ENCODE assay signal across 16 cellular contexts in genomic region chrX:123310112-123310511, GRCh38.
DNase-seq lines count a peak whose midpoint lies in the region; ATAC-seq and TF ChIP-seq lines count a peak whose summit lies in the region.
"Had no signal": no experiment of that assay in that cellular context is flagged by ENCODE, and none has a peak within 500 bp of the region (broad histone marks: within the 10 kb centered on the region; RNA-seq: fewer than 3 reads in every experiment).

No MANE protein-coding gene starts in this region.

- H3K79me2 ChIP-seq in PC-3 (ENCODE audit: low read length) = no peaks in the 10 kb centered on the region

- H3K9me2 ChIP-seq in PC-3 (replicated peaks; ENCODE audit: low read length) = no peaks in the 10 kb centered on the region

- H4K20me1 ChIP-seq in PC-3 (ENCODE audit: low read length) = no peaks in the 10 kb centered on the region
- H4K20me1 ChIP-seq: BLaER1 had no signal

- no peaks in the 10 kb centered on the region for H3K27me3 ChIP-seq in PC-3 (ENCODE audit: low read length)
- H3K27me3 ChIP-seq in left lung = no peaks in the 10 kb centered on the region
- H3K27me3 ChIP-seq in upper lobe of right lung = no peaks in the 10 kb centered on the region

- H3K9me3 ChIP-seq in PC-3 (ENCODE audit: low read length) (no peaks in the 10 kb centered on the region), left lung (no peaks in the 10 kb centered on the region), upper lobe of right lung (no peaks in the 10 kb centered on the region)
- H3K9me3 ChIP-seq: BLaER1 had no signal

- CTCF ChIA-PET in PC-3 (lab: Charles Lee) (no interaction called here), GM10248 (lab: Yijun Ruan, JAX) (interaction anchor here (0.8 kb wide), 1 partner anchor 15 kb away, joined by 3 read pairs; no protein-coding TSS in a partner anchor), RWPE1 (lab: Yijun Ruan, JAX) (interaction anchor here (0.6 kb wide), 1 partner anchor 1141 kb away, joined by 4 read pairs; no protein-coding TSS in a partner anchor)

- DNase-seq in NCI-H510A treated with DMSO at 0.1 percent for 48 hours (lab: John Stamatoyannopoulos, UW) (peak; percentile 19), NCI-H510A (lab: John Stamatoyannopoulos, UW) (no peak), PC-3 (no peak), left lung (no peak), upper lobe of right lung (no peak), GM10248 (ENCODE audit: extremely low spot score) (no peak), RWPE1 (ENCODE audit: low spot score) (no peak)
- DNase-seq: 8988T; CD8-positive, alpha-beta T cell; DMS79 treated with DMSO at 0.1 percent for 48 hours; GF-D8; GOT3; H9 had no signal

- H3K4me3 ChIP-seq in PC-3 (ENCODE audit: low read length) (no peak overlapping the region), left lung (no peak overlapping the region), upper lobe of right lung (no peak overlapping the region)
- H3K4me3 ChIP-seq: BLaER1, GM12878 had no signal

- H2AFZ ChIP-seq in PC-3 (ENCODE audit: low read length) = no peak overlapping the region

- H3K27ac ChIP-seq in PC-3 (ENCODE audit: low read length) (no peak overlapping the region), left lung (no peak overlapping the region), upper lobe of right lung (no peak overlapping the region), RWPE1 (no peak overlapping the region)
- H3K27ac ChIP-seq: BLaER1 had no signal

- ATAC-seq in PC-3 (peak; percentile 51), left lung (peak; percentile 87), upper lobe of right lung (peak; percentile 54), HG02885 (IDR thresholded peaks at IDR 0.05; ENCODE audit: poor library complexity, unreplicated experiment) (no peak)
- ATAC-seq: CD8-positive, alpha-beta T cell; GM12878 had no signal

- H3K4me2 ChIP-seq in PC-3 (ENCODE audit: low read length) = no peak overlapping the region

- no peaks in the 10 kb centered on the region for H3K36me3 ChIP-seq in PC-3 (ENCODE audit: low read depth, low read length)
- no peaks in the 10 kb centered on the region for H3K36me3 ChIP-seq in left lung
- no peaks in the 10 kb centered on the region for H3K36me3 ChIP-seq in upper lobe of right lung
- H3K36me3 ChIP-seq: BLaER1 had no signal

- no peak for TF ChIP-seq CTCF in PC-3 (conservative IDR thresholded peaks at IDR 0.05; ENCODE audit: low read depth, low read length)
- TF ChIP-seq CTCF in left lung (IDR thresholded peaks at IDR 0.05) = no peak
- no peak for TF ChIP-seq CTCF in upper lobe of right lung (IDR thresholded peaks at IDR 0.05)
- no peak for TF ChIP-seq CTCF in GM10248 (IDR thresholded peaks at IDR 0.05; ENCODE audit: control extremely low read depth, extremely low read depth, low read depth, missing control alignments)
- no peak for TF ChIP-seq CTCF in RWPE1 (conservative IDR thresholded peaks at IDR 0.05; ENCODE audit: low read depth)

- POLR2A ChIA-PET in PC-3 (lab: Charles Lee; ENCODE audit: unreplicated experiment) (interaction anchor here (0.6 kb wide), 1 partner anchor 914 kb away, joined by 3 read pairs; no protein-coding TSS in a partner anchor), GM10248 (lab: Yijun Ruan, JAX) (no interaction called here), RWPE1 (lab: Yijun Ruan, JAX; ENCODE audit: low non-redundant PET) (no interaction called here)

- intact Hi-C loops in PC-3 (cut with micrococcal nuclease) (no loop called here), left lung (cut with DNase I) (no loop called here), upper lobe of right lung (cut with DNase I) (no loop called here)

- BruUV-seq in PC-3 (replicated peaks; lab: Mats Ljungman, UMichigan) = no TSS peak

- H3F3A ChIP-seq in PC-3 (ENCODE audit: low read length, unreplicated experiment) = no peaks in the 10 kb centered on the region

- H3K4me1 ChIP-seq in PC-3 (ENCODE audit: insufficient read depth, low read length) (no peaks in the 10 kb centered on the region), left lung (no peaks in the 10 kb centered on the region), upper lobe of right lung (no peaks in the 10 kb centered on the region)

- no peak overlapping the region for H3K9ac ChIP-seq in PC-3 (ENCODE audit: low read length)
- H3K9ac ChIP-seq: BLaER1 had no signal
